ENCODE assay signal across 1 cellular context in genomic region chr17:75668489-75668888, GRCh38.
TF ChIP-seq lines count a peak whose summit lies in the region.

No MANE protein-coding gene starts in this region.

TF ChIP-seq in HepG2, 621 proteins besides CTCF, POLR2A, EP300 and RAD21:
- 0 out of 2 replicates have a peak, but pooled peaks have one; percentile 15 for TF ChIP-seq LCORL (IDR thresholded peaks at IDR 0.05)
- no peak for TF ChIP-seq LCORL (CRISPR knock-in tag; IDR thresholded peaks at IDR 0.05)
- TF ChIP-seq ZNF75D (CRISPR knock-in tag; IDR thresholded peaks at IDR 0.05; ENCODE audit: borderline replicate concordance): no peak
